In the genomic region with DNA sequence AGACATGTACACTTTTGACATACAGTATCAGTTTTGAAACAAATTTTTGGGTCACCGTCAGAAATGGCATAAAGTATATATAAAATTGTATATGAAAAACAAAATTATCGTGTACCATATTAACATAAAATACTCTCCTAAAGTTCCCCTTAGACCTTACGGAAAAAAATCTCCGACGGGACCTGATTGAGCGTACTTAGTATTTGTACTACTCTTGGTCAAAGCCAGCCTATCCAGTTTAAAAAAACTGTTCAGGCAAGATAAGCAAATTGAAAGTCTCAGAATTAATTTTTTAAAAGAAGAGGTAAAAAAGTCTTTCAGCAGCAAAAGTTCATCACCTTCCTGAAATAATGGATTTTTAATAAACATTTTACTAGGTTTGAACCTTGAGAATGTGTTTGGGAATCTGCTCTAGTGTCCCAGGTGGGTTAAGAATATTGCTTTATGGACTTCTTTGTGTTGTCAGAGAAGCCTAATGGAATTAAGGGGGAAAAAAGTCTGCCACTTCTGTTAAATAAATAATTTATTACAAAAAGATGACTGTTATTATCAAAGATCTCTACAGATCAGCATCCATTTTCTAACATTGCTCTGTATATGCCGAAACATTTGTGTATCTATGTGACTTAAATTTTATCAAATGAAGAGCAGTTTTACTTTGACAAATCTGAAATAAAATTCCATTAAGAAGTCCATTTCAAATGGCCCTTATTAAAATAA, we compare ENCODE assay signal across 18 cellular contexts. TPM values are rescaled to one million over a fixed set of nuclear protein-coding genes. Genes with fewer than 3 reads are reported as not detected.
DNase-seq lines count a peak whose midpoint lies in the region; ATAC-seq and TF ChIP-seq lines count a peak whose summit lies in the region.
"Had no signal": no experiment of that assay in that cellular context is flagged by ENCODE, and none has a peak within 500 bp of the region (broad histone marks: within the 10 kb centered on the region; RNA-seq: fewer than 3 reads in every experiment).

No MANE protein-coding gene starts in this region.

- no peaks in the 10 kb centered on the region for H3K36me3 ChIP-seq in heart left ventricle
- H3K36me3 ChIP-seq in endocrine pancreas (ENCODE audit: control insufficient read depth, insufficient read depth, low read length), result no peaks in the 10 kb centered on the region
- no peaks in the 10 kb centered on the region for H3K36me3 ChIP-seq in upper lobe of left lung
- H3K36me3 ChIP-seq: esophagus muscularis mucosa, WERI-Rb-1 had no signal

- H3K27me3 Mint-ChIP-seq in nephron progenitor cell (ENCODE audit: low read depth, poor library complexity), result no peaks in the 10 kb centered on the region
- H3K27me3 Mint-ChIP-seq: stimulated activated naive CD8-positive, alpha-beta T cell treated with anti-CD3 and anti-CD28 coated beads, Interleukin-15, Interleukin-2, amounts not matched to agents 100 ng/mL and 50 ng/mL, for 24 hours had no signal

- peaks cover 5% of the 10 kb centered on the region for H3K9me3 Mint-ChIP-seq in nephron progenitor cell
- H3K9me3 Mint-ChIP-seq: stimulated activated naive CD8-positive, alpha-beta T cell treated with anti-CD3 and anti-CD28 coated beads, Interleukin-15, Interleukin-2, amounts not matched to agents 100 ng/mL and 50 ng/mL, for 24 hours had no signal

- peak overlapping the region; percentile 79 for H3K4me3 Mint-ChIP-seq in nephron progenitor cell

- no peak for DNase-seq in heart left ventricle
- DNase-seq in left ventricle myocardium superior, result no peak
- DNase-seq in nephron progenitor cell, result no peak
- DNase-seq in upper lobe of left lung, result no peak
- no peak for DNase-seq in NCI-H1694 (lab: John Stamatoyannopoulos, UW)
- no peak for DNase-seq in GDM1 (lab: John Stamatoyannopoulos, UW)
- DNase-seq: anterior cingulate cortex; cortex of kidney; Karpas-422; NCI-H187 treated with DMSO at 0.1 percent for 48 hours; NCI-H524; stimulated activated CD4-positive, alpha-beta T cell treated with anti-CD3 and anti-CD28 coated beads, Interleukin-12 subunit alpha, Interleukin-12 subunit beta, amount 100 ng/mL, for 4 hours; WERI-Rb-1 had no signal

- 74 to 86% (median 80%) methylated on average over 7 of the region's 7 CpGs for WGBS in heart left ventricle, 4 donors
- WGBS in upper lobe of left lung, 2 donors, result 78 to 86% methylated on average over 7 of the region's 7 CpGs

- TF ChIP-seq POLR2A in heart left ventricle (IDR thresholded peaks at IDR 0.05), result no peak
- TF ChIP-seq POLR2A in upper lobe of left lung (IDR thresholded peaks at IDR 0.05), result no peak

- peaks cover 6% of the 10 kb centered on the region for H3K36me3 Mint-ChIP-seq in nephron progenitor cell (ENCODE audit: low read depth)

- intact Hi-C loops in heart left ventricle (cut with DNase I), result loop anchor here in 6 of 10 donors (2.0 to 10.0 kb wide), 8 partner anchors 48 to 724 kb away; a partner anchor contains a TSS
- intact Hi-C loops in left ventricle myocardium superior (cut with micrococcal nuclease), result loop anchor here (10.0 kb wide), 2 partner anchors 46 to 714 kb away; a partner anchor contains a TSS

- no peak overlapping the region for H3K27ac Mint-ChIP-seq in nephron progenitor cell

- H3K9ac ChIP-seq in endocrine pancreas (ENCODE audit: control insufficient read depth, insufficient read depth, low read length), result no peak overlapping the region

- ATAC-seq in heart left ventricle (no peak), left ventricle myocardium superior (no peak), upper lobe of left lung (ENCODE audit: low FRiP score in 2 of 2) (no peak), GM21619 (IDR thresholded peaks at IDR 0.05; ENCODE audit: unreplicated experiment) (no peak)

- H3K27ac ChIP-seq in heart left ventricle, result peak overlapping the region in 9 of 12 donors; percentile 36 to 83 (median 70)
- H3K27ac ChIP-seq in upper lobe of left lung, result peak overlapping the region in 3 of 4 donors; percentile 56 to 82 (median 77)
- H3K27ac ChIP-seq: WERI-Rb-1 had no signal

- H3K9me3 ChIP-seq in heart left ventricle (no peaks in the 10 kb centered on the region), endocrine pancreas (ENCODE audit: control insufficient read depth, low read length) (no peaks in the 10 kb centered on the region), upper lobe of left lung (no peaks in the 10 kb centered on the region)
- H3K9me3 ChIP-seq: esophagus muscularis mucosa had no signal

- H3K4me1 ChIP-seq in heart left ventricle, result peaks cover 0 to 60% (median 29%) of the 10 kb centered on the region in 12 donors
- peaks cover 28% of the 10 kb centered on the region for H3K4me1 ChIP-seq in endocrine pancreas (ENCODE audit: control insufficient read depth, insufficient read depth, low read length)
- peaks cover 15 to 29% (median 22%) of the 10 kb centered on the region in 4 donors for H3K4me1 ChIP-seq in upper lobe of left lung

- H3K4me3 ChIP-seq in heart left ventricle (peak overlapping the region in 10 of 12 donors; percentile 41 to 56 (median 50)), endocrine pancreas (ENCODE audit: control insufficient read depth, insufficient read depth, low read length) (peak overlapping the region; percentile 98), upper lobe of left lung (peak overlapping the region in 1 of 4 donors; percentile 43)
- H3K4me3 ChIP-seq: lung had no signal

- peaks cover 25% of the 10 kb centered on the region for H3K4me1 Mint-ChIP-seq in nephron progenitor cell

- no peak for TF ChIP-seq CTCF in heart left ventricle (IDR thresholded peaks at IDR 0.05)
- TF ChIP-seq CTCF in nephron progenitor cell (IDR thresholded peaks at IDR 0.05), result no peak
- no peak for TF ChIP-seq CTCF in upper lobe of left lung (IDR thresholded peaks at IDR 0.05)

- no peaks in the 10 kb centered on the region for H3K27me3 ChIP-seq in heart left ventricle
- H3K27me3 ChIP-seq in endocrine pancreas (ENCODE audit: control insufficient read depth, insufficient read depth, low read length), result no peaks in the 10 kb centered on the region
- no peaks in the 10 kb centered on the region for H3K27me3 ChIP-seq in upper lobe of left lung
- H3K27me3 ChIP-seq: esophagus muscularis mucosa had no signal

- TF ChIP-seq EP300 in upper lobe of left lung (IDR thresholded peaks at IDR 0.05), result no peak

RNA-seq across cellular contexts. Expression of a gene that starts 48.6 kb away (rescaled TPM):
- total RNA-seq in heart left ventricle (100 to 1,000 TPM in 2 of 9 donors, 10 to 100 TPM in 7; 43.1 to 109 (median 96.9) TPM), left ventricle myocardium superior (57.5 TPM), upper lobe of left lung (100 to 1,000 TPM in 1 of 6 donors, 10 to 100 TPM in 5; 40.0 to 150 (median 65.8) TPM)
- 1 to 10 TPM; 6.2 to 6.5 TPM for polyA plus RNA-seq in heart left ventricle
